Comparison of ENCODE assay signal across 21 cellular contexts in the genomic region with DNA sequence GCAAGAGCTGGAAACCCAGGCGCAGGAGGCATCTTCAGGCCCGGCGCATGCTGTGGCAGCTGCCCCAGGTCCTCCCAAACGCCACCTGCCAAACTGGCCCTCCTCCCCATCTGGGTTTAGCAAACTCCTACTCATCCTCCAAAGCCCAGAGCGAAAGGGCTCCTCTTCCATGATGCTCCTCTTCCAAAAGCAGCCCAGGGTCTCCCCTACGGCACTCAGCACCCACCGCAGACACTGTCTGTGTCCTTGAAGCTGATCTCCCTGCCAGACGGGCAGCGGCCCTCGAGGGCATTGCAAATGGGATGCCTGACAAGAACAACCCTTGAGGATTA. TPM values are rescaled to one million over a fixed set of nuclear protein-coding genes. Genes with fewer than 3 reads are reported as not detected.
DNase-seq lines count a peak whose midpoint lies in the region; ATAC-seq and TF ChIP-seq lines count a peak whose summit lies in the region.
"Had no signal": no experiment of that assay in that cellular context is flagged by ENCODE, and none has a peak within 500 bp of the region (broad histone marks: within the 10 kb centered on the region; RNA-seq: fewer than 3 reads in every experiment).

No MANE protein-coding gene starts in this region.

- no peaks in the 10 kb centered on the region for H3K36me3 Mint-ChIP-seq in endodermal cell (ENCODE audit: low read depth)
- H3K36me3 Mint-ChIP-seq: CD4-positive, alpha-beta memory T cell had no signal

- no peaks in the 10 kb centered on the region for H3K9me3 Mint-ChIP-seq in endodermal cell
- H3K9me3 Mint-ChIP-seq: H9, HFFc6 had no signal

- CTCF ChIA-PET in SK-N-SH (lab: Yijun Ruan, JAX): no interaction called here

- ATAC-seq in SK-N-SH treated with all-trans-retinoic acid at 6 μM for 48 hours (no peak), HG02623 (IDR thresholded peaks at IDR 0.05; ENCODE audit: unreplicated experiment) (no peak)

- no peak overlapping the region for H2BK120ac ChIP-seq in neuronal stem cell (ENCODE audit: low read depth, low read length)

- H3F3A ChIP-seq in SK-N-SH (replicated peaks; ENCODE audit: insufficient read depth): no peaks in the 10 kb centered on the region

- no peak overlapping the region for H3K4ac ChIP-seq in neuronal stem cell (ENCODE audit: low read length)

- H2BK12ac ChIP-seq in neuronal stem cell (ENCODE audit: low read length): no peak overlapping the region

- TF ChIP-seq EP300 in SK-N-SH (IDR thresholded peaks at IDR 0.05; ENCODE audit: borderline replicate concordance in 1 of 2, low read depth in 1 of 2, low read length in 1 of 2): no peak

- H2AFZ ChIP-seq in SK-N-SH (ENCODE audit: low read depth) (no peak overlapping the region), neuronal stem cell (ENCODE audit: low read length) (no peak overlapping the region)
- H2AFZ ChIP-seq: GM23248 had no signal

- H3K79me2 ChIP-seq in SK-N-SH (ENCODE audit: insufficient read depth): no peaks in the 10 kb centered on the region

- H3K27me3 Mint-ChIP-seq in endodermal cell (ENCODE audit: insufficient read depth): peaks cover 72% of the 10 kb centered on the region

- H3K4me1 ChIP-seq in SK-N-SH (ENCODE audit: control insufficient read depth in 1 of 2, insufficient read depth in 2 of 2, low read depth in 1 of 2, low read length in 1 of 2): peaks cover 0 to 4% of the 10 kb centered on the region in 2 experiments; a peak in 1 of 4 replicates
- peaks cover 27% of the 10 kb centered on the region for H3K4me1 ChIP-seq in NT2/D1 (ENCODE audit: insufficient read depth, insufficient read length)
- H3K4me1 ChIP-seq in endodermal cell (ENCODE audit: control insufficient read depth, insufficient read depth, low read length): no peaks in the 10 kb centered on the region
- H3K4me1 ChIP-seq in neuronal stem cell (ENCODE audit: control insufficient read depth in 2 of 2, insufficient read depth in 1 of 2, low read depth in 1 of 2, low read length in 2 of 2): peaks cover 10 to 29% of the 10 kb centered on the region in 2 donors
- H3K4me1 ChIP-seq: BE2C had no signal

- H3K18ac ChIP-seq in neuronal stem cell (ENCODE audit: low read length): peak overlapping the region; percentile 12

- peaks cover 1% of the 10 kb centered on the region for H3K79me1 ChIP-seq in neuronal stem cell (ENCODE audit: low read depth, low read length)

- DNase-seq in SK-N-SH (no peak), NT2/D1 (ENCODE audit: low read depth, low spot score) (no peak), endodermal cell (no peak), neuronal stem cell (ENCODE audit: low spot score) (no peak), AG08395 (ENCODE audit: low spot score) (no peak), SHP77 treated with DMSO at 0.1 percent for 48 hours (lab: John Stamatoyannopoulos, UW) (no peak)
- DNase-seq: AML-193; BE2C; C1 segment of cervical spinal cord; Calu3; CD4-positive, alpha-beta memory T cell; COR-L47; DMS53; DMS79 treated with DMSO at 0.1 percent for 48 hours; GF-D8; GM23248; H9; HFFc6 had no signal

- no peak overlapping the region for H4K8ac ChIP-seq in neuronal stem cell (ENCODE audit: low read depth, low read length)

- H3K9me2 ChIP-seq in SK-N-SH: no peaks in the 10 kb centered on the region

- no peak overlapping the region for H4K91ac ChIP-seq in neuronal stem cell (ENCODE audit: low read depth, low read length, poor library complexity)

- H2AK5ac ChIP-seq in neuronal stem cell (ENCODE audit: low read depth, low read length): peak overlapping the region; percentile 33

- H2BK5ac ChIP-seq in neuronal stem cell (ENCODE audit: low read length): no peak overlapping the region

- no peak overlapping the region for H3K27ac Mint-ChIP-seq in endodermal cell
- H3K27ac Mint-ChIP-seq: H9, HFFc6 had no signal

- no peaks in the 10 kb centered on the region for H3K4me1 Mint-ChIP-seq in endodermal cell
- H3K4me1 Mint-ChIP-seq: CD4-positive, alpha-beta memory T cell had no signal

- no peaks in the 10 kb centered on the region for H4K20me1 ChIP-seq in SK-N-SH (ENCODE audit: insufficient read depth)

- no peaks in the 10 kb centered on the region for H3K36me3 ChIP-seq in SK-N-SH (replicated peaks in 1 of 2; ENCODE audit: control insufficient read depth in 1 of 2, insufficient read depth in 2 of 2, low read length in 1 of 2)
- no peaks in the 10 kb centered on the region for H3K36me3 ChIP-seq in NT2/D1 (ENCODE audit: insufficient read depth, insufficient read length, low read length)
- H3K36me3 ChIP-seq in endodermal cell (ENCODE audit: control insufficient read depth, insufficient read depth, low read length): no peaks in the 10 kb centered on the region
- no peaks in the 10 kb centered on the region for H3K36me3 ChIP-seq in neuronal stem cell (replicated peaks in 1 of 2; ENCODE audit: control insufficient read depth in 2 of 2, insufficient read depth in 2 of 2, low read length in 2 of 2)
- H3K36me3 ChIP-seq: BE2C had no signal

- TF ChIP-seq CTCF in SK-N-SH (IDR thresholded peaks at IDR 0.05): no peak
- no peak for TF ChIP-seq CTCF in endodermal cell (conservative IDR thresholded peaks at IDR 0.05)

- no peaks in the 10 kb centered on the region for H3K9me3 ChIP-seq in SK-N-SH
- no peaks in the 10 kb centered on the region for H3K9me3 ChIP-seq in NT2/D1 (ENCODE audit: insufficient read depth, low read length)
- no peaks in the 10 kb centered on the region for H3K9me3 ChIP-seq in endodermal cell (ENCODE audit: control insufficient read depth, low read length)
- no peaks in the 10 kb centered on the region for H3K9me3 ChIP-seq in neuronal stem cell (replicated peaks in 1 of 2; ENCODE audit: control insufficient read depth in 2 of 2, insufficient read depth in 1 of 2, low read depth in 1 of 2, low read length in 2 of 2)
- H3K9me3 ChIP-seq: BE2C had no signal

- H3K4me3 ChIP-seq in SK-N-SH (ENCODE audit: low read depth in 2 of 2, low read length in 1 of 2) (no peak overlapping the region), NT2/D1 (ENCODE audit: insufficient read length, low read depth) (no peak overlapping the region), endodermal cell (ENCODE audit: low read length) (no peak overlapping the region), neuronal stem cell (ENCODE audit: low read length in 2 of 2) (no peak overlapping the region)
- H3K4me3 ChIP-seq: GM23248 had no signal

- H3K27ac ChIP-seq in SK-N-SH (ENCODE audit: low read depth in 2 of 2, low read length in 1 of 2) (no peak overlapping the region), endodermal cell (ENCODE audit: low read depth, low read length) (peak overlapping the region; percentile 57), neuronal stem cell (replicated peaks; ENCODE audit: low read length) (no peak overlapping the region)
- H3K27ac ChIP-seq: 22Rv1, GM23248 had no signal

- no peak overlapping the region for H3K4me2 ChIP-seq in SK-N-SH
- no peak overlapping the region for H3K4me2 ChIP-seq in neuronal stem cell (ENCODE audit: insufficient read depth, low read length, poor library complexity, severe bottlenecking)

- no peak overlapping the region for H2BK15ac ChIP-seq in neuronal stem cell (ENCODE audit: low read length)

- 80% methylated on average over 7 of the region's 10 CpGs for WGBS in SK-N-SH (ENCODE audit: low lambda C conversion rate)
- 90 to 93% methylated on average over 4 to 10 of the region's 10 CpGs for WGBS in endodermal cell (ENCODE audit: insufficient coverage in 1 of 2, insufficient read length in 1 of 2), 2 experiments
- WGBS in neuronal stem cell (ENCODE audit: extremely low coverage in 2 of 2, insufficient read length in 2 of 2, insufficient replicate concordance in 1 of 2), 2 donors: no CpG with 5 or more reads among the region's 10 CpGs

- H3K27me3 ChIP-seq in SK-N-SH (ENCODE audit: insufficient read depth) (0 out of 2 replicates have a peak, but pooled peaks cover 4% of the 10 kb centered on the region), NT2/D1 (ENCODE audit: insufficient read depth, insufficient read length) (peaks cover 63% of the 10 kb centered on the region), endodermal cell (ENCODE audit: control insufficient read depth, insufficient read depth, low read length, poor library complexity, severe bottlenecking) (peaks cover 61% of the 10 kb centered on the region), neuronal stem cell (ENCODE audit: control insufficient read depth in 3 of 3, insufficient read depth in 3 of 3, low read depth in 1 of 3, low read length in 3 of 3) (peaks cover 6 to 60% (median 28%) of the 10 kb centered on the region in 3 experiments)
- H3K27me3 ChIP-seq: BE2C had no signal

- TF ChIP-seq RAD21 in SK-N-SH (IDR thresholded peaks at IDR 0.05; ENCODE audit: low read length): no peak

- no peak overlapping the region for H3K9ac ChIP-seq in SK-N-SH
- peak overlapping the region; percentile 8 for H3K9ac ChIP-seq in NT2/D1 (ENCODE audit: insufficient read length, low read depth)
- H3K9ac ChIP-seq in endodermal cell (ENCODE audit: extremely low read depth, low read length, poor library complexity, severe bottlenecking): no peak overlapping the region
- H3K9ac ChIP-seq in neuronal stem cell (ENCODE audit: low read depth, low read length, poor library complexity): peak overlapping the region; percentile 32
- H3K9ac ChIP-seq: GM23248 had no signal

- H3K14ac ChIP-seq in neuronal stem cell (ENCODE audit: low read length): no peak overlapping the region

- H3K23ac ChIP-seq in neuronal stem cell (ENCODE audit: low read depth, low read length, poor library complexity): no peak overlapping the region

- no peak overlapping the region for H3K4me3 Mint-ChIP-seq in endodermal cell
- H3K4me3 Mint-ChIP-seq: CD4-positive, alpha-beta memory T cell; H9; HFFc6 had no signal

- POLR2A ChIA-PET in SK-N-SH (lab: Yijun Ruan, JAX): no interaction called here

TF ChIP-seq in SK-N-SH treated with all-trans-retinoic acid at 6 μM for 48 hours, 23 proteins besides CTCF, POLR2A, EP300 and RAD21:
- TF ChIP-seq ZFP3 (CRISPR knock-in tag; IDR thresholded peaks at IDR 0.05): peak; percentile 91
- TF ChIP-seq ZC3H10 (CRISPR knock-in tag; IDR thresholded peaks at IDR 0.05): no peak
TF ChIP-seq in SK-N-SH treated with all-trans-retinoic acid at 6 μM for 48 hours: peak in this region for 1.

TF ChIP-seq in SK-N-SH, 30 proteins besides CTCF, POLR2A, EP300 and RAD21 (continues in another document):
- TF ChIP-seq GATA2 (CRISPR knock-in tag; IDR thresholded peaks at IDR 0.05) (no peak), NFIC (IDR thresholded peaks at IDR 0.05; ENCODE audit: borderline replicate concordance) (no peak), RCOR1 (IDR thresholded peaks at IDR 0.05; ENCODE audit: low read length) (no peak), GABPA (IDR thresholded peaks at IDR 0.05; ENCODE audit: low read depth) (no peak), MXI1 (IDR thresholded peaks at IDR 0.05; ENCODE audit: low read depth, low read length) (no peak)

RNA-seq across cellular contexts. Expression of gene CDKN1C, which starts 25.9 kb away (rescaled TPM):
- polyA plus RNA-seq in SK-N-SH (2012; rRNA removed): 1.1 and 1.6 TPM in 2 replicates
- polyA plus RNA-seq in SK-N-SH (2012; cell fraction: cytosol; rRNA removed): 1.2 and 1.7 TPM in 2 replicates
- polyA plus RNA-seq in SK-N-SH (2012; cell fraction: nucleus; rRNA removed): 2.4 and 4.2 TPM in 2 replicates
- 10 to 100 TPM; 37.6 to 60.9 TPM for total RNA-seq in endodermal cell
- polyA plus RNA-seq in endodermal cell (2013, experiment 1 of 2): 174 TPM
- polyA plus RNA-seq in endodermal cell (2013, experiment 2 of 2): 148 TPM
- 45.4 TPM for polyA plus RNA-seq in neuronal stem cell (2013, experiment 1 of 2)
- 48.3 TPM for polyA plus RNA-seq in neuronal stem cell (2013, experiment 2 of 2)

Comparison
In these comparisons a context has a peak if more than half of its experiments do, and no peak if none do; other contexts are left out.
1. H3K9ac ChIP-seq: peak in NT2/D1 (single experiment) and neuronal stem cell (single experiment); none in SK-N-SH (single experiment) and endodermal cell (single experiment).